Comparison of ENCODE assay signal across 29 cellular contexts in genomic region chr9:8802242-8802641, GRCh38.
"Had no signal": no experiment of that assay in that cellular context is flagged by ENCODE, and none has a peak within 500 bp of the region (broad histone marks: within the 10 kb centered on the region; RNA-seq: fewer than 3 reads in every experiment).

No MANE protein-coding gene starts in this region.

- DNase-seq: activated B cell treated with CpG ODN at 0.5 μM for 24 hours; activated CD4-positive, alpha-beta T cell treated with anti-CD3 and anti-CD28 coated beads for 1 hour; activated CD4-positive, alpha-beta T cell treated with anti-CD3 and anti-CD28 coated beads, Interleukin-2, amount 10 ng/mL, durations not matched to agents 24 days and 14 days; activated CD4-positive, alpha-beta T cell treated with anti-CD3 and anti-CD28 coated beads, Interleukin-2, amount 50 U/mL, for 48 hours; activated CD8-positive, alpha-beta memory T cell treated with anti-CD3 and anti-CD28 coated beads, Interleukin-2, amount 10 ng/mL, durations not matched to agents 7 days and 5 days; activated effector memory CD4-positive, alpha-beta T cell treated with Interleukin-2 at 50 U/mL for 16 hours; activated naive CD4-positive, alpha-beta T cell; activated naive CD8-positive, alpha-beta T cell treated with anti-CD3 and anti-CD28 coated beads, Interleukin-2, amount 50 U/mL, for 24 hours; activated T-cell treated with anti-CD3 and anti-CD28 coated beads, Interleukin-2, amount 50 U/mL, for 24 hours; amniotic stem cell; body of pancreas; MG63; MV-4-11; NCI-H1092 treated with DMSO at 0.1 percent for 48 hours; NCI-H1417 treated with DMSO at 0.1 percent for 48 hours; NCI-H1694; NCI-H2029; NCI-H2107; NCI-H2171 treated with DMSO at 0.1 percent for 48 hours; NCI-H226; NCI-H510A; NCI-H526 treated with DMSO at 0.1 percent for 48 hours; Peyer's patch; SHP77 had no signal

- H3K4me1 ChIP-seq: body of pancreas, SJSA1 had no signal

- H3K36me3 ChIP-seq: ascending aorta, MG63, Peyer's patch, SJSA1 had no signal

- H3K4me3 ChIP-seq: ascending aorta, body of pancreas, MG63, Peyer's patch, SJSA1 had no signal

- H3K9me3 ChIP-seq: ascending aorta, body of pancreas, MG63, Peyer's patch, SJSA1 had no signal

- H3K27me3 ChIP-seq: ascending aorta, body of pancreas, MG63, Peyer's patch, SJSA1 had no signal

- H3K4me2 ChIP-seq: KMS-11 had no signal

- H3K27ac ChIP-seq: ascending aorta, body of pancreas, KMS-11, SJSA1 had no signal

- ATAC-seq: activated CD8-positive, alpha-beta memory T cell treated with anti-CD3 and anti-CD28 coated beads, Interleukin-2, amount 10 ng/mL, durations not matched to agents 7 days and 5 days; activated naive CD4-positive, alpha-beta T cell treated with anti-CD3 and anti-CD28 coated beads, Interleukin-2, amount 50 U/mL, for 72 hours; activated naive CD8-positive, alpha-beta T cell treated with anti-CD3 and anti-CD28 coated beads, Interleukin-2, amount 50 U/mL, for 24 hours; body of pancreas; SK-N-SH treated with all-trans-retinoic acid at 6 μM for 48 hours had no signal
